Comparison of ENCODE assay signal across 17 cellular contexts in genomic region chr15:55245058-55245457, GRCh38. TPM values are rescaled to one million over a fixed set of nuclear protein-coding genes. Genes with fewer than 3 reads are reported as not detected.
DNase-seq lines count a peak whose midpoint lies in the region; ATAC-seq, FAIRE-seq and TF ChIP-seq lines count a peak whose summit lies in the region.
"Had no signal": no experiment of that assay in that cellular context is flagged by ENCODE, and none has a peak within 500 bp of the region (broad histone marks: within the 10 kb centered on the region; RNA-seq: fewer than 3 reads in every experiment).

No MANE protein-coding gene starts in this region.

- peaks cover 67% of the 10 kb centered on the region for H3K4me1 Mint-ChIP-seq in stimulated activated naive CD8-positive, alpha-beta T cell treated with anti-CD3 and anti-CD28 coated beads, Interleukin-15, amount 100 ng/mL, for 72 hours

- H3K27ac ChIP-seq in K562 (ENCODE audit: extremely low read depth, low read depth, low read length) (no peak overlapping the region), left ventricle myocardium inferior (replicated peaks) (no peak overlapping the region)
- H3K27ac ChIP-seq: 22Rv1, BLaER1 had no signal

- peaks cover 0 to 4% of the 10 kb centered on the region in 2 donors for H3K9me3 Mint-ChIP-seq in activated naive CD4-positive, alpha-beta T cell treated with anti-CD3 and anti-CD28 coated beads, Interleukin-2, amount 50 U/mL, for 72 hours
- no peaks in the 10 kb centered on the region for H3K9me3 Mint-ChIP-seq in stimulated activated naive CD8-positive, alpha-beta T cell treated with anti-CD3 and anti-CD28 coated beads, Interleukin-15, amount 100 ng/mL, for 72 hours
- H3K9me3 Mint-ChIP-seq: H9 had no signal

- intact Hi-C loops in K562 (cut with micrococcal nuclease) (no loop called here), left ventricle myocardium inferior (cut with micrococcal nuclease) (no loop called here)

- no peak for TF ChIP-seq RAD21 in K562 (CRISPR knock-in tag; conservative IDR thresholded peaks at IDR 0.05 in 1 of 2, IDR thresholded peaks at IDR 0.05 in 1 of 2)

- TF ChIP-seq CTCF in K562 (IDR thresholded peaks at IDR 0.05 in 2 of 3, conservative IDR thresholded peaks at IDR 0.05 in 1 of 3; ENCODE audit: insufficient read depth in 2 of 3, low read depth in 1 of 3, low read length in 3 of 3), result no peak
- TF ChIP-seq CTCF in left ventricle myocardium inferior (IDR thresholded peaks at IDR 0.05; ENCODE audit: borderline replicate concordance), result no peak

- no peaks in the 10 kb centered on the region for H3K27me3 Mint-ChIP-seq in stimulated activated naive CD8-positive, alpha-beta T cell treated with anti-CD3 and anti-CD28 coated beads, Interleukin-15, amount 100 ng/mL, for 72 hours

- no peaks in the 10 kb centered on the region for H3K9me1 ChIP-seq in K562 (ENCODE audit: control insufficient read depth, insufficient read depth, low read length)

- TF ChIP-seq EP300 in K562 (IDR thresholded peaks at IDR 0.05; ENCODE audit: low read length), result no peak

- no peak overlapping the region for H2AFZ ChIP-seq in K562 (ENCODE audit: low read depth, low read length)

- H3K4me3 Mint-ChIP-seq in stimulated activated naive CD8-positive, alpha-beta T cell treated with anti-CD3 and anti-CD28 coated beads, Interleukin-15, amount 100 ng/mL, for 72 hours, result peak overlapping the region in 1 of 2 donors; percentile 33
- H3K4me3 Mint-ChIP-seq: H9 had no signal

- no peak overlapping the region for H3K9ac ChIP-seq in K562 (ENCODE audit: insufficient read depth in 1 of 2, low read depth in 2 of 2, low read length in 2 of 2)
- H3K9ac ChIP-seq: BLaER1 had no signal

- WGBS in K562 (ENCODE audit: insufficient coverage, low coverage, missing lambda C conversion rate), result 53% methylated on average over 4 of the region's 4 CpGs

- H3K27me3 ChIP-seq in K562 (ENCODE audit: control insufficient read depth in 2 of 2, insufficient read depth in 2 of 2, low read length in 2 of 2) (no peaks in the 10 kb centered on the region), left ventricle myocardium inferior (ENCODE audit: low read depth) (no peaks in the 10 kb centered on the region)
- H3K27me3 ChIP-seq: BLaER1 had no signal

- BruUV-seq in K562 (replicated peaks; lab: Mats Ljungman, UMichigan), result no TSS peak

- peak overlapping the region in 1 of 2 donors; percentile 89 for H3K27ac Mint-ChIP-seq in activated naive CD4-positive, alpha-beta T cell treated with anti-CD3 and anti-CD28 coated beads, Interleukin-2, amount 50 U/mL, for 72 hours
- H3K27ac Mint-ChIP-seq in stimulated activated naive CD8-positive, alpha-beta T cell treated with anti-CD3 and anti-CD28 coated beads, Interleukin-15, amount 100 ng/mL, for 72 hours, result peak overlapping the region; percentile 2 to 87
- H3K27ac Mint-ChIP-seq: H9 had no signal

- H3K36me3 Mint-ChIP-seq in activated naive CD4-positive, alpha-beta T cell treated with anti-CD3 and anti-CD28 coated beads, Interleukin-2, amount 50 U/mL, for 72 hours, result peaks cover 4 to 30% of the 10 kb centered on the region in 2 donors

- H3K4me1 ChIP-seq in K562 (replicated peaks in 1 of 2; ENCODE audit: control insufficient read depth in 2 of 2, insufficient read depth in 2 of 2, low read length in 2 of 2), result peaks cover 7 to 29% of the 10 kb centered on the region in 2 experiments; a peak in 3 of 5 replicates
- peaks cover 8% of the 10 kb centered on the region for H3K4me1 ChIP-seq in left ventricle myocardium inferior
- H3K4me1 ChIP-seq: BLaER1 had no signal

- H4K20me1 ChIP-seq in K562 (replicated peaks; ENCODE audit: control insufficient read depth, insufficient read depth, low read length), result no peaks in the 10 kb centered on the region
- H4K20me1 ChIP-seq: BLaER1 had no signal

- POLR2A ChIA-PET in K562 (lab: Yijun Ruan, JAX), result interaction anchor here (1.4 kb wide), 1 partner anchor 8 kb away, joined by 3 read pairs; no protein-coding TSS in a partner anchor

- peaks cover 71% of the 10 kb centered on the region for H3K79me2 ChIP-seq in K562 (ENCODE audit: control insufficient read depth, insufficient read depth, low read length)

- H3K4me2 ChIP-seq in K562 (ENCODE audit: insufficient read depth, low read length), result no peak overlapping the region
- H3K4me2 ChIP-seq: BLaER1 had no signal

- ATAC-seq in activated CD4-positive, CD25-positive, alpha-beta regulatory T cell treated with anti-CD3 and anti-CD28 coated beads, Interleukin-2, amount 50 U/mL, for 24 hours, result peak; percentile 51 to 65
- peak; percentile 39 to 71 for ATAC-seq in activated naive CD4-positive, alpha-beta T cell treated with anti-CD3 and anti-CD28 coated beads, Interleukin-2, amount 50 U/mL, for 72 hours
- no peak for ATAC-seq in K562
- ATAC-seq in stimulated activated naive CD8-positive, alpha-beta T cell treated with anti-CD3 and anti-CD28 coated beads, Interleukin-15, amount 100 ng/mL, for 72 hours, result peak; percentile 78

- in situ Hi-C loops in K562 (cut with MboI), result no loop called here

- TF ChIP-seq POLR2A in K562 (conservative IDR thresholded peaks at IDR 0.05), result no peak

- no peak for FAIRE-seq in K562 (lab: Jason Lieb, UNC)

- peaks cover 25% of the 10 kb centered on the region; the same call in 1 of the 3 replicates for H3K36me3 ChIP-seq in K562 (ENCODE audit: control insufficient read depth, insufficient read depth, low read length)
- H3K36me3 ChIP-seq in left ventricle myocardium inferior, result peaks cover 5% of the 10 kb centered on the region
- H3K36me3 ChIP-seq: BLaER1 had no signal

- no peaks in the 10 kb centered on the region for H3K9me3 ChIP-seq in K562 (replicated peaks; ENCODE audit: control insufficient read depth, insufficient read depth, low read depth, low read length)
- no peaks in the 10 kb centered on the region for H3K9me3 ChIP-seq in left ventricle myocardium inferior (replicated peaks)
- H3K9me3 ChIP-seq: BLaER1 had no signal

- DNase-seq in activated CD4-positive, CD25-positive, alpha-beta regulatory T cell (lab: John Stamatoyannopoulos, UW), result no peak
- no peak for DNase-seq in activated naive CD4-positive, alpha-beta T cell treated with anti-CD3 and anti-CD28 coated beads, Interleukin-2, amount 50 U/mL, for 72 hours (ENCODE audit: low spot score in 2 of 2)
- no peak for DNase-seq in activated naive CD4-positive, alpha-beta T cell treated with Interleukin-2 at 50 U/mL for 16 hours
- DNase-seq in K562 (ENCODE audit: extremely low read depth in 1 of 4, low spot score in 3 of 4), result no peak
- DNase-seq in stimulated activated naive CD8-positive, alpha-beta T cell treated with anti-CD3 and anti-CD28 coated beads, Interleukin-15, amount 100 ng/mL, for 72 hours, result no peak
- DNase-seq in SKM-1 (lab: John Stamatoyannopoulos, UW; ENCODE audit: unreplicated experiment), result no peak
- DNase-seq in left ventricle myocardium inferior, result no peak
- DNase-seq: DMS153, EL, H9, MM.1S, NCI-H1105, NCI-H187 treated with DMSO at 0.1 percent for 48 hours, NCI-H446 had no signal

- CTCF ChIA-PET in K562 (lab: Yijun Ruan, JAX; ENCODE audit: low intra/inter-chr PET ratio), result interaction anchor here (0.6 kb wide), 1 partner anchor 73 kb away, joined by 3 read pairs; no protein-coding TSS in a partner anchor

- no peak overlapping the region for H3K4me3 ChIP-seq in K562
- no peak overlapping the region for H3K4me3 ChIP-seq in left ventricle myocardium inferior
- H3K4me3 ChIP-seq: BLaER1 had no signal

TF ChIP-seq in K562, 482 proteins besides CTCF, POLR2A, EP300 and RAD21 (continues in another document):
- TF ChIP-seq GATA2 (CRISPR knock-in tag; IDR thresholded peaks at IDR 0.05), result no peak
- TF ChIP-seq POLR2H (tag; IDR thresholded peaks at IDR 0.05; ENCODE audit: low read depth), result no peak

RNA-seq across cellular contexts. Expression of gene RAB27A, which starts 44.6 kb away (rescaled TPM):
- total RNA-seq in activated naive CD4-positive, alpha-beta T cell treated with anti-CD3 and anti-CD28 coated beads, Interleukin-2, amount 50 U/mL, for 72 hours, result 100 to 1,000 TPM in 1 of 2 donors, 10 to 100 TPM in 1; 99.3 to 111 TPM
- total RNA-seq in K562 (2011; cell fraction: chromatin; rRNA removed; ENCODE audit: low replicate concordance), result 30.2 and 106 TPM in 2 replicates
- total RNA-seq in K562 (2011; cell fraction: nucleolus; rRNA removed), result 15.7 and 21.6 TPM in 2 replicates
- 67.8 and 109 TPM in 2 replicates for total RNA-seq in K562 (2011; cell fraction: nucleoplasm; rRNA removed)
- total RNA-seq in K562 (2014; rRNA removed) (44.7 and 46.7 TPM in 2 replicates), K562 (2014; rRNA removed; fragmentation: Illumina TruSeq; extraction: Trizol) (80.4 and 103 TPM in 2 replicates), K562 (2015; rRNA removed; fragmentation: Illumina TruSeq; extraction: Trizol) (31.4 and 31.5 TPM in 2 replicates), K562 (2021) (85.9 and 90.2 TPM in 2 replicates), left ventricle myocardium inferior (5.8 TPM)
- polyA plus RNA-seq in K562 (2011; rRNA removed) (145 and 171 TPM in 2 replicates), K562 (2014; fragmentation: Illumina TruSeq; extraction: Trizol) (128 TPM in 2 replicates), K562 (2014; fragmentation: Nextera tagmentation; extraction: Ambion mirVana) (10 to 100 TPM; 55.1 to 59.3 TPM), K562 (2014; rRNA removed) (113 and 118 TPM in 2 replicates)
- 37.8 and 101 TPM in 2 replicates for polyA plus RNA-seq in K562 (2011; cell fraction: cytosol; rRNA removed)
- polyA plus RNA-seq in K562 (2011; cell fraction: nucleus; rRNA removed), result 27.7 and 51.9 TPM in 2 replicates
- polyA plus RNA-seq in K562 (2012), result 57.6 and 84.6 TPM in 2 replicates
- 142 and 170 TPM in 2 replicates for polyA minus RNA-seq in K562 (2011; rRNA and poly(A)+ RNA removed)
- 39.3 and 46.7 TPM in 2 replicates for polyA minus RNA-seq in K562 (2011; cell fraction: cytosol; rRNA and poly(A)+ RNA removed)
- 15.1 and 33.4 TPM in 2 replicates for polyA minus RNA-seq in K562 (2011; cell fraction: nucleus; rRNA and poly(A)+ RNA removed)

RNA-seq across cellular contexts. Expression of gene RSL24D1, which starts 48.3 kb away (rescaled TPM):
- total RNA-seq in activated naive CD4-positive, alpha-beta T cell treated with anti-CD3 and anti-CD28 coated beads, Interleukin-2, amount 50 U/mL, for 72 hours, result 100 to 1,000 TPM; 133 to 137 TPM
- total RNA-seq in K562 (2011; cell fraction: chromatin; rRNA removed; ENCODE audit: low replicate concordance), result 26.5 and 73.3 TPM in 2 replicates
- total RNA-seq in K562 (2011; cell fraction: nucleolus; rRNA removed), result 25.2 and 27.1 TPM in 2 replicates
- 54.3 and 90.4 TPM in 2 replicates for total RNA-seq in K562 (2011; cell fraction: nucleoplasm; rRNA removed)
- total RNA-seq in K562 (2014; rRNA removed), result 121 and 134 TPM in 2 replicates
- 260 and 317 TPM in 2 replicates for total RNA-seq in K562 (2014; rRNA removed; fragmentation: Illumina TruSeq; extraction: Trizol)
- total RNA-seq in K562 (2015; rRNA removed; fragmentation: Illumina TruSeq; extraction: Trizol), result 121 and 133 TPM in 2 replicates
- 175 TPM in 2 replicates for total RNA-seq in K562 (2021)
- 184 and 226 TPM in 2 replicates for polyA plus RNA-seq in K562 (2011; rRNA removed)
- polyA plus RNA-seq in K562 (2011; cell fraction: cytosol; rRNA removed), result 16.4 and 66.5 TPM in 2 replicates
- 16.0 and 43.1 TPM in 2 replicates for polyA plus RNA-seq in K562 (2011; cell fraction: nucleus; rRNA removed)
- 148 and 281 TPM in 2 replicates for polyA plus RNA-seq in K562 (2012)
- 158 and 163 TPM in 2 replicates for polyA plus RNA-seq in K562 (2014; fragmentation: Illumina TruSeq; extraction: Trizol)
- polyA plus RNA-seq in K562 (2014; fragmentation: Nextera tagmentation; extraction: Ambion mirVana), result 100 to 1,000 TPM; 272 to 324 TPM
- 194 and 223 TPM in 2 replicates for polyA plus RNA-seq in K562 (2014; rRNA removed)
- polyA minus RNA-seq in K562 (2011; rRNA and poly(A)+ RNA removed), result 91.4 and 126 TPM in 2 replicates
- 36.3 and 46.4 TPM in 2 replicates for polyA minus RNA-seq in K562 (2011; cell fraction: cytosol; rRNA and poly(A)+ RNA removed)
- polyA minus RNA-seq in K562 (2011; cell fraction: nucleus; rRNA and poly(A)+ RNA removed), result 39.9 and 87.9 TPM in 2 replicates
- total RNA-seq in left ventricle myocardium inferior, result 44.4 TPM
